ENCODE assay signal across 1 cellular context in genomic region chr4:114040319-114041116, GRCh38.
TF ChIP-seq lines count a peak whose summit lies in the region.

No MANE protein-coding gene starts in this region.

TF ChIP-seq in GM23338, 12 proteins besides CTCF, POLR2A, EP300 and RAD21 (continued from another document):
- TF ChIP-seq, protein P1, sequence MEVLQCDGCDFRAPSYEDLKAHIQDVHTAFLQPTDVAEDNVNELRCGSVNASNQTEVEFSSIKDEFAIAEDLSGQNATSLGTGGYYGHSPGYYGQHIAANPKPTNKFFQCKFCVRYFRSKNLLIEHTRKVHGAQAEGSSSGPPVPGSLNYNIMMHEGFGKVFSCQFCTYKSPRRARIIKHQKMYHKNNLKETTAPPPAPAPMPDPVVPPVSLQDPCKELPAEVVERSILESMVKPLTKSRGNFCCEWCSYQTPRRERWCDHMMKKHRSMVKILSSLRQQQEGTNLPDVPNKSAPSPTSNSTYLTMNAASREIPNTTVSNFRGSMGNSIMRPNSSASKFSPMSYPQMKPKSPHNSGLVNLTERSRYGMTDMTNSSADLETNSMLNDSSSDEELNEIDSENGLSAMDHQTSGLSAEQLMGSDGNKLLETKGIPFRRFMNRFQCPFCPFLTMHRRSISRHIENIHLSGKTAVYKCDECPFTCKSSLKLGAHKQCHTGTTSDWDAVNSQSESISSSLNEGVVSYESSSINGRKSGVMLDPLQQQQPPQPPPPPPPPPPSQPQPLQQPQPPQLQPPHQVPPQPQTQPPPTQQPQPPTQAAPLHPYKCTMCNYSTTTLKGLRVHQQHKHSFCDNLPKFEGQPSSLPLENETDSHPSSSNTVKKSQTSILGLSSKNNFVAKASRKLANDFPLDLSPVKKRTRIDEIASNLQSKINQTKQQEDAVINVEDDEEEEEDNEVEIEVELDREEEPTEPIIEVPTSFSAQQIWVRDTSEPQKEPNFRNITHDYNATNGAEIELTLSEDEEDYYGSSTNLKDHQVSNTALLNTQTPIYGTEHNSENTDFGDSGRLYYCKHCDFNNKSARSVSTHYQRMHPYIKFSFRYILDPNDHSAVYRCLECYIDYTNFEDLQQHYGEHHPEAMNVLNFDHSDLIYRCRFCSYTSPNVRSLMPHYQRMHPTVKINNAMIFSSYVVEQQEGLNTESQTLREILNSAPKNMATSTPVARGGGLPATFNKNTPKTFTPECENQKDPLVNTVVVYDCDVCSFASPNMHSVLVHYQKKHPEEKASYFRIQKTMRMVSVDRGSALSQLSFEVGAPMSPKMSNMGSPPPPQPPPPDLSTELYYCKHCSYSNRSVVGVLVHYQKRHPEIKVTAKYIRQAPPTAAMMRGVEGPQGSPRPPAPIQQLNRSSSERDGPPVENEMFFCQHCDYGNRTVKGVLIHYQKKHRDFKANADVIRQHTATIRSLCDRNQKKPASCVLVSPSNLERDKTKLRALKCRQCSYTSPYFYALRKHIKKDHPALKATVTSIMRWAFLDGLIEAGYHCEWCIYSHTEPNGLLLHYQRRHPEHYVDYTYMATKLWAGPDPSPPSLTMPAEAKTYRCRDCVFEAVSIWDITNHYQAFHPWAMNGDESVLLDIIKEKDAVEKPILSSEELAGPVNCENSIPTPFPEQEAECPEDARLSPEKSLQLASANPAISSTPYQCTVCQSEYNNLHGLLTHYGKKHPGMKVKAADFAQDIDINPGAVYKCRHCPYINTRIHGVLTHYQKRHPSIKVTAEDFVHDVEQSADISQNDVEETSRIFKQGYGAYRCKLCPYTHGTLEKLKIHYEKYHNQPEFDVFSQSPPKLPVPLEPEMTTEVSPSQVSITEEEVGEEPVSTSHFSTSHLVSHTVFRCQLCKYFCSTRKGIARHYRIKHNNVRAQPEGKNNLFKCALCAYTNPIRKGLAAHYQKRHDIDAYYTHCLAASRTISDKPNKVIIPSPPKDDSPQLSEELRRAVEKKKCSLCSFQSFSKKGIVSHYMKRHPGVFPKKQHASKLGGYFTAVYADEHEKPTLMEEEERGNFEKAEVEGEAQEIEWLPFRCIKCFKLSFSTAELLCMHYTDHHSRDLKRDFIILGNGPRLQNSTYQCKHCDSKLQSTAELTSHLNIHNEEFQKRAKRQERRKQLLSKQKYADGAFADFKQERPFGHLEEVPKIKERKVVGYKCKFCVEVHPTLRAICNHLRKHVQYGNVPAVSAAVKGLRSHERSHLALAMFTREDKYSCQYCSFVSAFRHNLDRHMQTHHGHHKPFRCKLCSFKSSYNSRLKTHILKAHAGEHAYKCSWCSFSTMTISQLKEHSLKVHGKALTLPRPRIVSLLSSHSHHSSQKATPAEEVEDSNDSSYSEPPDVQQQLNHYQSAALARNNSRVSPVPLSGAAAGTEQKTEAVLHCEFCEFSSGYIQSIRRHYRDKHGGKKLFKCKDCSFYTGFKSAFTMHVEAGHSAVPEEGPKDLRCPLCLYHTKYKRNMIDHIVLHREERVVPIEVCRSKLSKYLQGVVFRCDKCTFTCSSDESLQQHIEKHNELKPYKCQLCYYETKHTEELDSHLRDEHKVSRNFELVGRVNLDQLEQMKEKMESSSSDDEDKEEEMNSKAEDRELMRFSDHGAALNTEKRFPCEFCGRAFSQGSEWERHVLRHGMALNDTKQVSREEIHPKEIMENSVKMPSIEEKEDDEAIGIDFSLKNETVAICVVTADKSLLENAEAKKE (CRISPR knock-in tag; IDR thresholded peaks at IDR 0.05) = no peak
